ENCODE assay signal across 40 cellular contexts in the genomic region with DNA sequence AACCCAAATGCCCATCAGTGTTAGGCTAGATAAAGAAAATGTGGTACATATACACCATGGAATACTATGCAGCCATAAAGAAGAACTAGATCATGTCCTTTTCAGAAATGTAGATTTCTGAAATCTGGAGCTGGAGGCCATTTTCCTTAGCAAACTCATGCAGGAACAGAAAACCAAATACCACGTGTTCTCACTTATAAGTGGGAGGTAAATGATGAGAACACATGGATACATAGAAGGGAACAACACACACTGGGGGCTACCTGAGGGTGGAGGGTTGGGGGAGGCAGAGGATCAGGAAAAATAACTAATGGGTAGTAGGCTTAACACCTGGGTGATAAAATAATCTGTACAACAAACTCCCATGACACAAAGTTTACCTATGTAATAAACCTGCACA.
"Had no signal": no experiment of that assay in that cellular context is flagged by ENCODE, and none has a peak within 500 bp of the region (broad histone marks: within the 10 kb centered on the region; RNA-seq: fewer than 3 reads in every experiment).

No MANE protein-coding gene starts in this region.

- H3K4me3 ChIP-seq: adrenal gland, ascending aorta, body of pancreas, breast epithelium, cardiac muscle cell had no signal

- ATAC-seq: activated naive CD4-positive, alpha-beta T cell treated with anti-CD3 and anti-CD28 coated beads, Interleukin-2, amount 50 U/mL, for 72 hours; activated naive CD8-positive, alpha-beta T cell treated with anti-CD3 and anti-CD28 coated beads, Interleukin-2, amount 50 U/mL, for 24 hours; activated T-cell treated with anti-CD3 and anti-CD28 coated beads, Interleukin-2, amount 50 U/mL, for 4 hours; activated T-cell treated with anti-CD3 and anti-CD28 coated beads, Interleukin-2, amount 50 U/mL, for 72 hours; activated T-helper 17 cell treated with anti-CD3 and anti-CD28 coated beads, Interleukin-2, amount 50 U/mL, for 72 hours; body of pancreas had no signal

- H3K9me3 ChIP-seq: body of pancreas had no signal

- H3K4me1 Mint-ChIP-seq: activated naive CD4-positive, alpha-beta T cell treated with anti-CD3 and anti-CD28 coated beads, Interleukin-2, amount 10 ng/mL, durations not matched to agents 7 days and 5 days; activated naive CD4-positive, alpha-beta T cell treated with anti-CD3 and anti-CD28 coated beads, Interleukin-2, amount 50 U/mL, for 24 hours; activated naive CD8-positive, alpha-beta T cell treated with anti-CD3 and anti-CD28 coated beads for 36 hours; activated naive CD8-positive, alpha-beta T cell treated with anti-CD3 and anti-CD28 coated beads, Interleukin-2, amount 10 ng/mL, durations not matched to agents 7 days and 5 days; activated naive CD8-positive, alpha-beta T cell treated with anti-CD3 and anti-CD28 coated beads, Interleukin-2, amount 50 U/mL, for 24 hours; activated T-helper 17 cell treated with anti-CD3 and anti-CD28 coated beads, Interleukin-2, amount 50 U/mL, for 72 hours; brain; central memory CD8-positive, alpha-beta T cell had no signal

- H3K27ac ChIP-seq: adrenal gland, ascending aorta, body of pancreas, brain microvascular endothelial cell, breast epithelium, cardiac muscle cell had no signal

- H3K27me3 ChIP-seq: ascending aorta, body of pancreas, brain microvascular endothelial cell, breast epithelium, cardiac muscle cell had no signal

- H3K36me3 Mint-ChIP-seq: activated naive CD4-positive, alpha-beta T cell treated with anti-CD3 and anti-CD28 coated beads, Interleukin-2, amount 10 ng/mL, durations not matched to agents 7 days and 5 days; activated naive CD8-positive, alpha-beta T cell treated with anti-CD3 and anti-CD28 coated beads, Interleukin-2, amount 10 ng/mL, durations not matched to agents 7 days and 5 days; brain had no signal

- FAIRE-seq: astrocyte, bronchial epithelial cell had no signal

- DNase-seq: activated effector memory CD4-positive, alpha-beta T cell treated with anti-CD3 and anti-CD28 coated beads, Interleukin-2, amount 50 U/mL, for 16 hours; activated effector memory CD4-positive, alpha-beta T cell treated with Interleukin-2 at 50 U/mL for 16 hours; activated gamma-delta T cell; activated gamma-delta T cell treated with Interleukin-2 at 50 U/mL for 16 hours; activated naive CD4-positive, alpha-beta T cell; activated naive CD4-positive, alpha-beta T cell treated with anti-CD3 and anti-CD28 coated beads for 36 hours; activated naive CD4-positive, alpha-beta T cell treated with anti-CD3 and anti-CD28 coated beads, Interleukin-2, amount 10 ng/mL, durations not matched to agents 7 days and 5 days; activated naive CD4-positive, alpha-beta T cell treated with anti-CD3 and anti-CD28 coated beads, Interleukin-2, amount 50 U/mL, for 16 hours; activated naive CD4-positive, alpha-beta T cell treated with Interleukin-2 at 50 U/mL for 16 hours; activated naive CD8-positive, alpha-beta T cell treated with anti-CD3 and anti-CD28 coated beads for 36 hours; activated naive CD8-positive, alpha-beta T cell treated with anti-CD3 and anti-CD28 coated beads, Interleukin-2, amount 10 ng/mL, durations not matched to agents 7 days and 5 days; activated naive CD8-positive, alpha-beta T cell treated with anti-CD3 and anti-CD28 coated beads, Interleukin-2, amount 50 U/mL, for 24 hours; activated T-cell treated with anti-CD3 and anti-CD28 coated beads, Interleukin-2, amount 50 U/mL, for 1 hour; activated T-cell treated with anti-CD3 and anti-CD28 coated beads, Interleukin-2, amount 50 U/mL, for 24 hours; activated T-cell treated with anti-CD3 and anti-CD28 coated beads, Interleukin-2, amount 50 U/mL, for 4 hours; activated T-cell treated with anti-CD3 and anti-CD28 coated beads, Interleukin-2, amount 50 U/mL, for 48 hours; activated T-cell treated with anti-CD3 and anti-CD28 coated beads, Interleukin-2, amount 50 U/mL, for 72 hours; adrenal gland; amniotic stem cell; amygdala; anterior cingulate cortex; aorta; body of pancreas; brain microvascular endothelial cell; caudate nucleus; central memory CD4-positive, alpha-beta T cell; cerebellar nuclear complex had no signal

- H3K36me3 ChIP-seq: adrenal gland, ascending aorta, brain microvascular endothelial cell, breast epithelium, cardiac muscle cell had no signal

- H3K4me1 ChIP-seq: adrenal gland, ascending aorta, body of pancreas, breast epithelium had no signal

- H3K4me3 Mint-ChIP-seq: activated naive CD4-positive, alpha-beta T cell treated with anti-CD3 and anti-CD28 coated beads for 36 hours; activated naive CD4-positive, alpha-beta T cell treated with anti-CD3 and anti-CD28 coated beads, Interleukin-2, amount 10 ng/mL, durations not matched to agents 7 days and 5 days; activated naive CD4-positive, alpha-beta T cell treated with anti-CD3 and anti-CD28 coated beads, Interleukin-2, amount 50 U/mL, for 24 hours; activated naive CD8-positive, alpha-beta T cell; activated naive CD8-positive, alpha-beta T cell treated with anti-CD3 and anti-CD28 coated beads for 36 hours; activated naive CD8-positive, alpha-beta T cell treated with anti-CD3 and anti-CD28 coated beads, Interleukin-2, amount 10 ng/mL, durations not matched to agents 7 days and 5 days; activated naive CD8-positive, alpha-beta T cell treated with anti-CD3 and anti-CD28 coated beads, Interleukin-2, amount 50 U/mL, for 24 hours; activated T-cell treated with anti-CD3 and anti-CD28 coated beads, Interleukin-2, amount 50 U/mL, for 24 hours; activated T-cell treated with anti-CD3 and anti-CD28 coated beads, Interleukin-2, amount 50 U/mL, for 4 hours; activated T-cell treated with anti-CD3 and anti-CD28 coated beads, Interleukin-2, amount 50 U/mL, for 72 hours; activated T-helper 1 cell treated with anti-CD3 and anti-CD28 coated beads, Interleukin-12 subunit alpha, Interleukin-12 subunit beta, Interleukin-2, Interleukin-4 antibody, amounts not matched to agents 30 ng/mL and 10 ng/mL and 1 ng/mL, durations not matched to agents 14 hours and 24 hours and 36 hours; activated T-helper 17 cell treated with anti-CD3 and anti-CD28 coated beads, Interleukin-2, amount 50 U/mL, for 72 hours; brain; central memory CD8-positive, alpha-beta T cell had no signal

- H3K9me3 Mint-ChIP-seq: activated naive CD4-positive, alpha-beta T cell treated with anti-CD3 and anti-CD28 coated beads, Interleukin-2, amount 10 ng/mL, durations not matched to agents 7 days and 5 days; activated T-helper 1 cell treated with anti-CD3 and anti-CD28 coated beads, Interleukin-12 subunit alpha, Interleukin-12 subunit beta, Interleukin-2, Interleukin-4 antibody, amounts not matched to agents 30 ng/mL and 10 ng/mL and 1 ng/mL, durations not matched to agents 14 hours and 24 hours and 36 hours; activated T-helper 17 cell treated with anti-CD3 and anti-CD28 coated beads, Interleukin-2, amount 50 U/mL, for 72 hours; activated T-helper 2 cell treated with anti-CD3 and anti-CD28 coated beads, Interferon-gamma antibody, Interleukin-2, Interleukin-4, amounts not matched to agents 10 μg/mL and 5 μg/mL and 100 μg/mL, durations not matched to agents 14 hours and 24 hours and 36 hours had no signal

- H3K27ac Mint-ChIP-seq: activated naive CD4-positive, alpha-beta T cell treated with anti-CD3 and anti-CD28 coated beads for 36 hours; activated naive CD4-positive, alpha-beta T cell treated with anti-CD3 and anti-CD28 coated beads, Interleukin-2, amount 10 ng/mL, durations not matched to agents 7 days and 5 days; activated naive CD4-positive, alpha-beta T cell treated with anti-CD3 and anti-CD28 coated beads, Interleukin-2, amount 50 U/mL, for 24 hours; activated naive CD4-positive, alpha-beta T cell treated with anti-CD3 and anti-CD28 coated beads, Interleukin-2, amount 50 U/mL, for 72 hours; activated naive CD8-positive, alpha-beta T cell; activated naive CD8-positive, alpha-beta T cell treated with anti-CD3 and anti-CD28 coated beads for 36 hours; activated naive CD8-positive, alpha-beta T cell treated with anti-CD3 and anti-CD28 coated beads, Interleukin-2, amount 10 ng/mL, durations not matched to agents 7 days and 5 days; activated naive CD8-positive, alpha-beta T cell treated with anti-CD3 and anti-CD28 coated beads, Interleukin-2, amount 50 U/mL, for 24 hours; activated T-cell treated with anti-CD3 and anti-CD28 coated beads, Interleukin-2, amount 50 U/mL, for 24 hours; activated T-cell treated with anti-CD3 and anti-CD28 coated beads, Interleukin-2, amount 50 U/mL, for 72 hours; activated T-helper 1 cell treated with anti-CD3 and anti-CD28 coated beads, Interleukin-12 subunit alpha, Interleukin-12 subunit beta, Interleukin-2, Interleukin-4 antibody, amounts not matched to agents 30 ng/mL and 10 ng/mL and 1 ng/mL, durations not matched to agents 14 hours and 24 hours and 36 hours; activated T-helper 17 cell treated with anti-CD3 and anti-CD28 coated beads, Interleukin-2, amount 50 U/mL, for 72 hours; activated T-helper 2 cell treated with anti-CD3 and anti-CD28 coated beads, Interferon-gamma antibody, Interleukin-2, Interleukin-4, amounts not matched to agents 10 μg/mL and 5 μg/mL and 100 μg/mL, durations not matched to agents 14 hours and 24 hours and 36 hours; brain had no signal
